Comparison of ENCODE assay signal across 8 cellular contexts in genomic region chr3:149970716-149971402, GRCh38. TPM values are rescaled to one million over a fixed set of nuclear protein-coding genes. Genes with fewer than 3 reads are reported as not detected.
A peak's percentile ranks its signal among the peaks of the same experiment; 100 is the strongest.
DNase-seq lines count a peak whose midpoint lies in the region; ATAC-seq and TF ChIP-seq lines count a peak whose summit lies in the region.

A gene with protein sequence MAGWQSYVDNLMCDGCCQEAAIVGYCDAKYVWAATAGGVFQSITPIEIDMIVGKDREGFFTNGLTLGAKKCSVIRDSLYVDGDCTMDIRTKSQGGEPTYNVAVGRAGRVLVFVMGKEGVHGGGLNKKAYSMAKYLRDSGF (minus strand): TSS chr3:149970895. CDS start chr3:149970856, 39 bp downstream.

- TF ChIP-seq CTCF in omental fat pad (IDR thresholded peaks at IDR 0.05) (no peak), testis (IDR thresholded peaks at IDR 0.05) (no peak)

- H3K4me3 ChIP-seq in HUES64 (ENCODE audit: low read length) (peak within 1 kb of the TSS; percentile 82), testis (peak within 1 kb of the TSS; percentile 78 to 87)

- peak within 1 kb of the TSS; percentile 97 for H3K9ac ChIP-seq in HUES64 (ENCODE audit: low read depth, low read length)

- no peaks in the 10 kb centered on the region for H3K36me3 Mint-ChIP-seq in activated naive CD8-positive, alpha-beta T cell

- H3K27ac Mint-ChIP-seq in activated naive CD8-positive, alpha-beta T cell = peak within 1 kb of the TSS; percentile 76

- H3K9me3 Mint-ChIP-seq in activated naive CD8-positive, alpha-beta T cell (ENCODE audit: low read depth) = no peaks in the 10 kb centered on the region

- no peak for TF ChIP-seq POLR2A in testis (IDR thresholded peaks at IDR 0.05)

- peak within 1 kb of the TSS; percentile 96 for H3K27ac ChIP-seq in HUES64 (ENCODE audit: low read depth, low read length)
- peak within 1 kb of the TSS; percentile 90 to 94 for H3K27ac ChIP-seq in testis

- peaks cover 26% of the 10 kb centered on the region for H3K36me3 ChIP-seq in HUES64 (ENCODE audit: insufficient read depth, low read length)
- no peaks in the 10 kb centered on the region for H3K36me3 ChIP-seq in testis (ENCODE audit: low read depth, missing control alignments)

- H3K4me1 ChIP-seq in HUES64 (ENCODE audit: insufficient read depth, low read length) (peaks cover 41% of the 10 kb centered on the region), testis (peaks cover 5% of the 10 kb centered on the region)

- ATAC-seq in GM21423 (IDR thresholded peaks at IDR 0.05; ENCODE audit: unreplicated experiment) = peak; percentile 39
- ATAC-seq in omental fat pad (ENCODE audit: low FRiP score) = peak; percentile 79

- peak; percentile 95 for DNase-seq in COR-L47 (lab: John Stamatoyannopoulos, UW)
- peak; percentile 67 for DNase-seq in SHP77 treated with DMSO at 0.1 percent for 48 hours (lab: John Stamatoyannopoulos, UW)
- no peak for DNase-seq in glomerular endothelial cell (ENCODE audit: extremely low read depth, low read depth, low spot score)
- no peak for DNase-seq in omental fat pad (ENCODE audit: low spot score)
- peak; percentile 79 for DNase-seq in testis

- H3K4me1 Mint-ChIP-seq in activated naive CD8-positive, alpha-beta T cell (ENCODE audit: low read depth) = peaks cover 20% of the 10 kb centered on the region

- H3K9me3 ChIP-seq in HUES64 (ENCODE audit: insufficient read depth, low read depth, low read length) = no peaks in the 10 kb centered on the region
- no peaks in the 10 kb centered on the region for H3K9me3 ChIP-seq in testis

- H3K27me3 ChIP-seq in HUES64 (ENCODE audit: insufficient read depth, low read length) = no peaks in the 10 kb centered on the region
- no peaks in the 10 kb centered on the region for H3K27me3 ChIP-seq in testis

- WGBS in HUES64 = under 1% methylated on average over 102 of the region's 102 CpGs
- WGBS in testis, 2 donors = 0% methylated on average over 38 of the region's 102 CpGs; no CpG with 5 or more reads in 1 of the 2 donors

- intact Hi-C loops in testis (cut with DNase I; ENCODE audit: low total_unique reads) = loop anchor here (10.0 kb wide), 1 partner anchor 214 kb away; no protein-coding TSS in a partner anchor

- peaks cover 15% of the 10 kb centered on the region for H3K27me3 Mint-ChIP-seq in activated naive CD8-positive, alpha-beta T cell

- peak within 1 kb of the TSS; percentile 92 for H3K4me3 Mint-ChIP-seq in activated naive CD8-positive, alpha-beta T cell

RNA-seq across cellular contexts. Expression of the gene that starts here (rescaled TPM):
- polyA plus RNA-seq in HUES64 (2013, experiment 1 of 2) = 205 TPM
- polyA plus RNA-seq in HUES64 (2013, experiment 2 of 2) = 255 TPM
- 76.2 and 94.9 TPM in 2 replicates for total RNA-seq in glomerular endothelial cell
- total RNA-seq in omental fat pad = 10 to 100 TPM; 26.0 to 53.1 (median 30.2) TPM
- total RNA-seq in testis = 10 to 100 TPM; 54.3 to 69.1 TPM
- polyA plus RNA-seq in testis (ENCODE audit: insufficient read depth, low read depth, low replicate concordance) = 63.8 TPM

Comparison
In these comparisons a context has a peak if more than half of its experiments do, and no peak if none do; other contexts are left out.
1. DNase-seq: peak in COR-L47 (single experiment), SHP77 treated with DMSO at 0.1 percent for 48 hours (single experiment) and testis (single experiment); none in glomerular endothelial cell (single experiment) and omental fat pad (single experiment).